ENCODE assay signal across 19 cellular contexts in genomic region chr14:55146425-55146824, GRCh38. TPM values are rescaled to one million over a fixed set of nuclear protein-coding genes. Genes with fewer than 3 reads are reported as not detected.
"Had no signal": no experiment of that assay in that cellular context is flagged by ENCODE, and none has a peak within 500 bp of the region (broad histone marks: within the 10 kb centered on the region; RNA-seq: fewer than 3 reads in every experiment).

No MANE protein-coding gene starts in this region.

- ATAC-seq: activated CD8-positive, alpha-beta T cell treated with anti-CD3 and anti-CD28 coated beads for 36 hours; activated T-cell treated with anti-CD3 and anti-CD28 coated beads, Interleukin-2, amount 50 U/mL, for 4 hours; body of pancreas; heart right ventricle; naive thymus-derived CD8-positive, alpha-beta T cell; pancreas; stimulated activated memory B cell treated with anti-CD40 and anti-IgM and Interleukin-4, amounts not matched to agents 10 μg/mL and 1 μg/mL and 100 μg/mL, for 72 hours had no signal

- H3K27ac ChIP-seq: body of pancreas, coronary artery, heart right ventricle, pancreas, sigmoid colon, thyroid gland, uterus had no signal

- H3K9me3 Mint-ChIP-seq: activated CD8-positive, alpha-beta T cell treated with anti-CD3 and anti-CD28 coated beads for 36 hours; activated naive CD4-positive, alpha-beta T cell treated with anti-CD3 and anti-CD28 coated beads, Interleukin-2, amount 50 U/mL, for 24 hours; activated T-cell treated with anti-CD3 and anti-CD28 coated beads, Interleukin-2, amount 50 U/mL, for 4 hours; naive thymus-derived CD8-positive, alpha-beta T cell; stimulated activated memory B cell treated with anti-CD40 and anti-IgM and Interleukin-4, amounts not matched to agents 10 μg/mL and 1 μg/mL and 100 μg/mL, for 72 hours had no signal

- H3K27ac Mint-ChIP-seq: activated CD8-positive, alpha-beta T cell treated with anti-CD3 and anti-CD28 coated beads for 36 hours; activated naive CD4-positive, alpha-beta T cell treated with anti-CD3 and anti-CD28 coated beads, Interleukin-2, amount 50 U/mL, for 24 hours; naive thymus-derived CD8-positive, alpha-beta T cell; stimulated activated memory B cell treated with anti-CD40 and anti-IgM and Interleukin-4, amounts not matched to agents 10 μg/mL and 1 μg/mL and 100 μg/mL, for 72 hours had no signal

- H3K27me3 Mint-ChIP-seq: activated CD8-positive, alpha-beta T cell treated with anti-CD3 and anti-CD28 coated beads for 36 hours; activated naive CD4-positive, alpha-beta T cell treated with anti-CD3 and anti-CD28 coated beads, Interleukin-2, amount 50 U/mL, for 24 hours; naive thymus-derived CD8-positive, alpha-beta T cell; stimulated activated memory B cell treated with anti-CD40 and anti-IgM and Interleukin-4, amounts not matched to agents 10 μg/mL and 1 μg/mL and 100 μg/mL, for 72 hours had no signal

- H3K36me3 Mint-ChIP-seq: activated naive CD4-positive, alpha-beta T cell treated with anti-CD3 and anti-CD28 coated beads, Interleukin-2, amount 50 U/mL, for 24 hours; naive thymus-derived CD8-positive, alpha-beta T cell had no signal

- H3K4me1 ChIP-seq: body of pancreas, pancreas, sigmoid colon, thyroid gland, uterus had no signal

- H3K4me3 ChIP-seq: body of pancreas, coronary artery, heart right ventricle, pancreas, sigmoid colon, thyroid gland, uterus had no signal

- H3K36me3 ChIP-seq: uterus had no signal

- DNase-seq: activated CD4-positive, alpha-beta T cell treated with anti-CD3 and anti-CD28 coated beads for 1 hour; activated CD8-positive, alpha-beta T cell treated with anti-CD3 and anti-CD28 coated beads for 36 hours; activated effector memory CD4-positive, alpha-beta T cell treated with anti-CD3 and anti-CD28 coated beads, Interleukin-2, amount 50 U/mL, for 16 hours; activated T-cell treated with anti-CD3 and anti-CD28 coated beads, Interleukin-2, amount 50 U/mL, for 4 hours; amniotic stem cell; body of pancreas; caudate nucleus; effector CD4-positive, alpha-beta T cell; heart right ventricle; naive thymus-derived CD8-positive, alpha-beta T cell; pancreas; sigmoid colon; stimulated activated CD4-positive, alpha-beta T cell treated with anti-CD3 and anti-CD28 coated beads, Interleukin-2, amount 100 ng/mL, for 24 hours; SW 1271; thyroid gland; uterus had no signal

- H3K4me1 Mint-ChIP-seq: activated naive CD4-positive, alpha-beta T cell treated with anti-CD3 and anti-CD28 coated beads, Interleukin-2, amount 50 U/mL, for 24 hours; naive thymus-derived CD8-positive, alpha-beta T cell; stimulated activated memory B cell treated with anti-CD40 and anti-IgM and Interleukin-4, amounts not matched to agents 10 μg/mL and 1 μg/mL and 100 μg/mL, for 72 hours had no signal

- H3K4me3 Mint-ChIP-seq: activated CD8-positive, alpha-beta T cell treated with anti-CD3 and anti-CD28 coated beads for 36 hours; activated naive CD4-positive, alpha-beta T cell treated with anti-CD3 and anti-CD28 coated beads, Interleukin-2, amount 50 U/mL, for 24 hours; activated T-cell treated with anti-CD3 and anti-CD28 coated beads, Interleukin-2, amount 50 U/mL, for 4 hours; naive thymus-derived CD8-positive, alpha-beta T cell; stimulated activated memory B cell treated with anti-CD40 and anti-IgM and Interleukin-4, amounts not matched to agents 10 μg/mL and 1 μg/mL and 100 μg/mL, for 72 hours had no signal

- H3K27me3 ChIP-seq: body of pancreas, heart right ventricle, pancreas, sigmoid colon, thyroid gland, uterus had no signal

RNA-seq across cellular contexts. Expression of gene DLGAP5, which starts 45.0 kb away (rescaled TPM):
- total RNA-seq: body of pancreas; naive thymus-derived CD8-positive, alpha-beta T cell had no signal
- polyA plus RNA-seq: naive thymus-derived CD8-positive, alpha-beta T cell; pancreas had no signal
